In the genomic region with DNA sequence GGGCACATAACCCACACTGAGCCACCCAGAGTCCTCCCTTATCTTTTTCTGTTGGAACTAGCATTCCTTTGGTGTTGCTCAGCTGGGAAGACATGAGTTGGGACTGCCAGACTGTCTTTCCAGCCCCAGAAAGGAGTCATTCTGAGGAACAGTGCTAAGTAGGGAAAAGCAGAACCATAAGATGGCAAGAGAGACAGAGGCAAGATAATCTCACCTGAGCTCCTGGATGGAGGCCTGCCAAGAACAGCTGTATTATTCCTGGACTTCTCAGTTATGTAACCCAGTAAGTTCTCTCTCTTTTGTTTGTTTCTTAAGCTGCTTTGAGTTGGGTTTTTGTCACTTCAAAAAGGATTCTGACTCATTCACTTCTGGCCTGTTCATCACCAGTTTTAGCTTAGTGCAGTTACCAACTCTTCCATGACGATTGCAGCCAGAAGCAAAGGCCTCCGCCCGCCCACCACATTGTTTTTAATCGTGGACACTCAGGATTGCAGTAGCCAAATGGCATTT, we compare ENCODE assay signal across 1 cellular context.
TF ChIP-seq lines count a peak whose summit lies in the region.

No MANE protein-coding gene starts in this region.

TF ChIP-seq in IMR-90, 13 proteins besides CTCF, POLR2A, EP300 and RAD21:
- TF ChIP-seq MAZ (IDR thresholded peaks at IDR 0.05; ENCODE audit: borderline replicate concordance, low read depth, low read length), result no peak
